1 cellular context compared by ENCODE assay signal in the genomic region with DNA sequence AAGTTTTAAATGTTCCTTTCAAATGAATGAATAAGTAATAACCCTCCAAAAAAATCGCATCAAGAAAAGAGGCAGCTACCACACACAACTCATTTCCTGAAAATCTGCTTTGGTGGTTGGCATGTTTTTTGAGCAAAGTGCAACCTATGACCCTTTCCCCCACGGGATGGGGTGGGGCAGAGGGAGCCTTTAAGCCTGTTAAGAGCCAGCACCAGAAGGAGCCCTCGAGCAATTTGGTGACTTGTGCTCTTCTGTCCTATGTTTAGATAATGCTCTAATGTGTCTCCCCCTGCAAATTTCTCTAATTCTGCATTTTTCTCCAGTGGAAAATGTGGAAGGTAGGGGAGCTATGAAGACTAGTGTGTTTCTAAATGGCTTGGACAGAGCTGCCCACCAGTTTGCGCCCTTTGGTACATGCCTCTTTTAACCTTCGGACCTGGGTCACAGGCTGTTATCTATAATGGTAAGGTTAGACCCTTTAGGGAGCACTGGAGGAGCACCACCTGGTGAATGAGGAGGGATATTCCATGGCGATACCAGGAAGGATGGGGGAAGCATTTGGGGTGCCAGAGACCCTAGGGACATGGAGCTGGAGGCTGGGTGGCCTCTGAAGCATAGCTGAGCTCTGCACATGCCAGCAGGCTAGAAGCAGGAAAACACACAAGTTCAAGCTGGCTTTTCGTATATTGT.
TF ChIP-seq lines count a peak whose summit lies in the region.

No MANE protein-coding gene starts in this region.

TF ChIP-seq in K562, 482 proteins besides CTCF, POLR2A, EP300 and RAD21:
- TF ChIP-seq, protein P1, sequence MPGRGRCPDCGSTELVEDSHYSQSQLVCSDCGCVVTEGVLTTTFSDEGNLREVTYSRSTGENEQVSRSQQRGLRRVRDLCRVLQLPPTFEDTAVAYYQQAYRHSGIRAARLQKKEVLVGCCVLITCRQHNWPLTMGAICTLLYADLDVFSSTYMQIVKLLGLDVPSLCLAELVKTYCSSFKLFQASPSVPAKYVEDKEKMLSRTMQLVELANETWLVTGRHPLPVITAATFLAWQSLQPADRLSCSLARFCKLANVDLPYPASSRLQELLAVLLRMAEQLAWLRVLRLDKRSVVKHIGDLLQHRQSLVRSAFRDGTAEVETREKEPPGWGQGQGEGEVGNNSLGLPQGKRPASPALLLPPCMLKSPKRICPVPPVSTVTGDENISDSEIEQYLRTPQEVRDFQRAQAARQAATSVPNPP (IDR thresholded peaks at IDR 0.05; ENCODE audit: borderline replicate concordance, insufficient read depth, insufficient read length), result no peak
- TF ChIP-seq CXXC5 (CRISPR knock-in tag; IDR thresholded peaks at IDR 0.05) (0 out of 2 replicates have a peak, but pooled peaks have one; percentile 15), RCOR1 (IDR thresholded peaks at IDR 0.05; ENCODE audit: borderline replicate concordance in 1 of 2, low read depth in 2 of 2, low read length in 2 of 2) (peak in 1 of 2 experiments; percentile 27; a peak in 1 of 4 replicates), C11orf30 (IDR thresholded peaks at IDR 0.05; ENCODE audit: low read depth) (peak; percentile 52; the same call in 1 of the 2 replicates), ZNF263 (CRISPR knock-in tag; IDR thresholded peaks at IDR 0.05; ENCODE audit: borderline replicate concordance) (peak; percentile 94), SMC3 (conservative IDR thresholded peaks at IDR 0.05; ENCODE audit: insufficient read depth, low read depth, low read length) (peak; percentile 53; the same call in 1 of the 2 replicates), MAFG (tag; conservative IDR thresholded peaks at IDR 0.05) (0 out of 2 replicates have a peak, but pooled peaks have one; percentile 19), MTA1 (IDR thresholded peaks at IDR 0.05; ENCODE audit: borderline replicate concordance) (0 out of 2 replicates have a peak, but pooled peaks have one; percentile 12), VEZF1 (CRISPR knock-in tag; IDR thresholded peaks at IDR 0.05) (peak; percentile 57), HDAC2 (IDR thresholded peaks at IDR 0.05) (0 out of 2 replicates have a peak, but pooled peaks have one; percentile 22), PRDM10 (IDR thresholded peaks at IDR 0.05; ENCODE audit: partially characterized antibody) (peak; percentile 69), ZNF134 (CRISPR knock-in tag; conservative IDR thresholded peaks at IDR 0.05) (no peak), NR2C1 (IDR thresholded peaks at IDR 0.05) (peak; percentile 85), NR2C1 (tag; IDR thresholded peaks at IDR 0.05) (peak; percentile 92), ZNF592 (IDR thresholded peaks at IDR 0.05) (0 out of 2 replicates have a peak, but pooled peaks have one; percentile 56), CCAR2 (IDR thresholded peaks at IDR 0.05; ENCODE audit: low read depth, low read length) (no peak), GTF2A2 (tag; IDR thresholded peaks at IDR 0.05) (no peak), POLR2B (IDR thresholded peaks at IDR 0.05; ENCODE audit: low read depth, partially characterized antibody) (peak; percentile 12), ZNF740 (CRISPR knock-in tag; IDR thresholded peaks at IDR 0.05) (0 out of 2 replicates have a peak, but pooled peaks have one; percentile 29), ZNF740 (tag; IDR thresholded peaks at IDR 0.05) (no peak), L3MBTL2 (IDR thresholded peaks at IDR 0.05) (peak; percentile 24; the same call in 1 of the 2 replicates), NR2C2 (CRISPR knock-in tag; IDR thresholded peaks at IDR 0.05) (no peak), NR2C2 (tag; IDR thresholded peaks at IDR 0.05) (peak; percentile 89)
